In the genomic region with DNA sequence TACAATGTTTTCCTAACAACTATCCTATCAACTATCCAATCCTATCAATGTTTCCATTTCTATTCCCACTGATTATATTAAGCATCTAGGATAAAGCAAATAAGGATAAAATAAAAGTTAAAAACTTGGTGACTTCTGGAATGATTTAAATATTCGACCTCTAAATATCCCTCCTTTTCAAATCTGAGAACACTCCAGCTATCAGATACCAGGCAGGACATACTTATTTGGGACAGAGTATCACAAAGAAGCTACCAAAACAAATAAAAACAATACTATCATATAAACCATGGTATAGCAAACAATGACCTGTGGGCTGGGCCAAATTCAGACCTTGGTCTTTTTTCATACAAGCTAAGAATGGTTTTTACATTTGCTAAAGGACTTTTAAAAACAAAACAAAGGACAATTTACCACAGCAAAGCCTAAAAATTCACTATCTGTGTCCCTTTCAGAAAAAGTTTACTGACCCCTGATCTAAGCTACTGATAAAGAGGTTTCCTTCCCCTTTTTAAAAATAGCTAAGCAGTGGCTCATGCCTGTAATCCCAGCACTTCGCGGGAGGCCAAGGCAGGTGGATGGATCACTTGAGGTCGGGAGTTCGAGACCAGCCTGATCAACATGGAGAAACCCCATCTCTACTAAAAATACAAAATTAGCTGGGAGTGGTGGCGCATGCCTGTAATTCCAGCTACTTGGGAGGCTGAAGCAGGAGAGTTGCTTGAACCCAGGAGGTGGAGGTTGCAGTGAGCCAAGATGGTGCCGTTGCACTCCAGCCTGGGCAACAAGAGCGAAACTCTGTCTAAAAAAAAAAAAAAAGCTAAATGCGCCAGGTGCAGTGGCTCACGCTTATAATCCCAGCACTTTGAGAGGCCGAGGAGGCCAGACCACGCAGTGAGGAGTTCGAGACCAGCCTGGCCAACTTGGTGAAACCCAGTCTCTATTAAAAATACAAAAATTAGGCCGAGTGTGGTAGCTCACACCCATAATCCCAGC, we compare ENCODE assay signal across 11 cellular contexts. TPM values are rescaled to one million over a fixed set of nuclear protein-coding genes. Genes with fewer than 3 reads are reported as not detected.
DNase-seq lines count a peak whose midpoint lies in the region; ATAC-seq and TF ChIP-seq lines count a peak whose summit lies in the region.
"Had no signal": no experiment of that assay in that cellular context is flagged by ENCODE, and none has a peak within 500 bp of the region (broad histone marks: within the 10 kb centered on the region; RNA-seq: fewer than 3 reads in every experiment).

No MANE protein-coding gene starts in this region.

- intact Hi-C loops in activated CD4-positive, alpha-beta T cell treated with anti-CD3 and anti-CD28 coated beads for 36 hours (cut with DNase I, micrococcal nuclease), result loop anchor here (2.0 to 10.0 kb wide), 4 partner anchors 14 to 1006 kb away; no protein-coding TSS in a partner anchor
- intact Hi-C loops in activated CD4-positive, alpha-beta memory T cell treated with anti-CD3 and anti-CD28 coated beads for 36 hours (cut with micrococcal nuclease), result loop anchor here (5.0 to 10.0 kb wide), 4 partner anchors 683 to 1568 kb away; no protein-coding TSS in a partner anchor

- peaks cover 56% of the 10 kb centered on the region for H3K4me1 Mint-ChIP-seq in activated CD4-positive, alpha-beta T cell treated with anti-CD3 and anti-CD28 coated beads for 36 hours
- H3K4me1 Mint-ChIP-seq in activated CD4-positive, alpha-beta memory T cell treated with anti-CD3 and anti-CD28 coated beads for 36 hours (ENCODE audit: low read depth), result peaks cover 47% of the 10 kb centered on the region
- H3K4me1 Mint-ChIP-seq in nephron progenitor cell, result peaks cover 9% of the 10 kb centered on the region

- no peak for DNase-seq in activated CD4-positive, alpha-beta T cell treated with anti-CD3 and anti-CD28 coated beads for 36 hours
- no peak for DNase-seq in activated CD4-positive, alpha-beta T cell treated with anti-CD3 and anti-CD28 coated beads, Interleukin-2, amount 50 U/mL, for 48 hours
- DNase-seq in LNCaP clone FGC (ENCODE audit: low read depth) (peak; percentile 73), nephron progenitor cell (no peak), NCI-H2171 (lab: John Stamatoyannopoulos, UW) (no peak), GDM1 (lab: John Stamatoyannopoulos, UW) (no peak)
- DNase-seq in activated CD4-positive, alpha-beta memory T cell treated with anti-CD3 and anti-CD28 coated beads for 36 hours, result no peak
- DNase-seq: NCI-H1048 had no signal

- peak overlapping the region; percentile 55 for H3K27ac Mint-ChIP-seq in activated CD4-positive, alpha-beta T cell treated with anti-CD3 and anti-CD28 coated beads for 36 hours
- peak overlapping the region; percentile 72 for H3K27ac Mint-ChIP-seq in activated CD4-positive, alpha-beta memory T cell treated with anti-CD3 and anti-CD28 coated beads for 36 hours
- H3K27ac Mint-ChIP-seq in nephron progenitor cell, result peak overlapping the region; percentile 34

- H3K27me3 Mint-ChIP-seq in activated CD4-positive, alpha-beta T cell treated with anti-CD3 and anti-CD28 coated beads for 36 hours, result no peaks in the 10 kb centered on the region
- no peaks in the 10 kb centered on the region for H3K27me3 Mint-ChIP-seq in activated CD4-positive, alpha-beta memory T cell treated with anti-CD3 and anti-CD28 coated beads for 36 hours
- no peaks in the 10 kb centered on the region for H3K27me3 Mint-ChIP-seq in nephron progenitor cell (ENCODE audit: low read depth, poor library complexity)

- no peak overlapping the region for H3K4me3 Mint-ChIP-seq in activated CD4-positive, alpha-beta T cell treated with anti-CD3 and anti-CD28 coated beads for 36 hours
- H3K4me3 Mint-ChIP-seq in activated CD4-positive, alpha-beta memory T cell treated with anti-CD3 and anti-CD28 coated beads for 36 hours, result no peak overlapping the region
- no peak overlapping the region for H3K4me3 Mint-ChIP-seq in nephron progenitor cell

- peaks cover 35% of the 10 kb centered on the region for H3K36me3 Mint-ChIP-seq in activated CD4-positive, alpha-beta T cell treated with anti-CD3 and anti-CD28 coated beads for 36 hours (ENCODE audit: low read depth)
- H3K36me3 Mint-ChIP-seq in activated CD4-positive, alpha-beta memory T cell treated with anti-CD3 and anti-CD28 coated beads for 36 hours, result peaks cover 15% of the 10 kb centered on the region
- H3K36me3 Mint-ChIP-seq in nephron progenitor cell (ENCODE audit: low read depth), result peaks cover 57% of the 10 kb centered on the region

- POLR2A ChIA-PET in activated CD4-positive, alpha-beta T cell treated with anti-CD3 and anti-CD28 coated beads for 36 hours (lab: Charles Lee), result interaction anchor here (0.6 to 1.2 kb wide), 3 partner anchors 9 to 454 kb away, joined by 3 to 6 read pairs (median 3); a partner anchor contains a TSS
- POLR2A ChIA-PET in activated CD4-positive, alpha-beta memory T cell treated with anti-CD3 and anti-CD28 coated beads for 36 hours (lab: Charles Lee), result interaction anchor here (0.6 to 2.4 kb wide), 4 partner anchors 9 to 100 kb away, joined by 3 to 12 read pairs (median 5); a partner anchor contains a TSS

- H3K9me3 Mint-ChIP-seq in activated CD4-positive, alpha-beta T cell treated with anti-CD3 and anti-CD28 coated beads for 36 hours (ENCODE audit: low read depth), result no peaks in the 10 kb centered on the region
- H3K9me3 Mint-ChIP-seq in activated CD4-positive, alpha-beta memory T cell treated with anti-CD3 and anti-CD28 coated beads for 36 hours, result no peaks in the 10 kb centered on the region
- peaks cover 15% of the 10 kb centered on the region for H3K9me3 Mint-ChIP-seq in nephron progenitor cell

- no peak for ATAC-seq in activated CD4-positive, alpha-beta T cell treated with anti-CD3 and anti-CD28 coated beads for 36 hours
- no peak for ATAC-seq in HG03280 (IDR thresholded peaks at IDR 0.05; ENCODE audit: unreplicated experiment)

- CTCF ChIA-PET in activated CD4-positive, alpha-beta T cell treated with anti-CD3 and anti-CD28 coated beads for 36 hours (lab: Charles Lee), result interaction anchor here (0.8 to 3.9 kb wide), 4 partner anchors 9 to 117 kb away, joined by 4 to 27 read pairs (median 10); no protein-coding TSS in a partner anchor
- CTCF ChIA-PET in activated CD4-positive, alpha-beta memory T cell treated with anti-CD3 and anti-CD28 coated beads for 36 hours (lab: Charles Lee), result interaction anchor here (0.7 to 4.3 kb wide), 13 partner anchors 8 to 114 kb away, joined by 3 to 29 read pairs (median 7); a partner anchor contains a TSS

- TF ChIP-seq CTCF in LNCaP clone FGC (IDR thresholded peaks at IDR 0.05; ENCODE audit: control insufficient read depth, extremely low read depth, insufficient read depth), result no peak
- TF ChIP-seq CTCF in nephron progenitor cell (IDR thresholded peaks at IDR 0.05), result no peak

- no peak overlapping the region; the same call in 1 of the 2 replicates for H3K4me3 ChIP-seq in LNCaP clone FGC (ENCODE audit: low read depth, low read length)
- H3K4me3 ChIP-seq: HAP-1, lung had no signal

RNA-seq across cellular contexts. Expression of a gene that starts 6.0 kb away (rescaled TPM):
- 10 to 100 TPM; 81.0 to 99.8 TPM for total RNA-seq in activated CD4-positive, alpha-beta T cell treated with anti-CD3 and anti-CD28 coated beads for 36 hours
- 10 to 100 TPM; 72.4 to 78.2 TPM for total RNA-seq in activated CD4-positive, alpha-beta memory T cell treated with anti-CD3 and anti-CD28 coated beads for 36 hours
